ENCODE assay signal across 14 cellular contexts in the genomic region with DNA sequence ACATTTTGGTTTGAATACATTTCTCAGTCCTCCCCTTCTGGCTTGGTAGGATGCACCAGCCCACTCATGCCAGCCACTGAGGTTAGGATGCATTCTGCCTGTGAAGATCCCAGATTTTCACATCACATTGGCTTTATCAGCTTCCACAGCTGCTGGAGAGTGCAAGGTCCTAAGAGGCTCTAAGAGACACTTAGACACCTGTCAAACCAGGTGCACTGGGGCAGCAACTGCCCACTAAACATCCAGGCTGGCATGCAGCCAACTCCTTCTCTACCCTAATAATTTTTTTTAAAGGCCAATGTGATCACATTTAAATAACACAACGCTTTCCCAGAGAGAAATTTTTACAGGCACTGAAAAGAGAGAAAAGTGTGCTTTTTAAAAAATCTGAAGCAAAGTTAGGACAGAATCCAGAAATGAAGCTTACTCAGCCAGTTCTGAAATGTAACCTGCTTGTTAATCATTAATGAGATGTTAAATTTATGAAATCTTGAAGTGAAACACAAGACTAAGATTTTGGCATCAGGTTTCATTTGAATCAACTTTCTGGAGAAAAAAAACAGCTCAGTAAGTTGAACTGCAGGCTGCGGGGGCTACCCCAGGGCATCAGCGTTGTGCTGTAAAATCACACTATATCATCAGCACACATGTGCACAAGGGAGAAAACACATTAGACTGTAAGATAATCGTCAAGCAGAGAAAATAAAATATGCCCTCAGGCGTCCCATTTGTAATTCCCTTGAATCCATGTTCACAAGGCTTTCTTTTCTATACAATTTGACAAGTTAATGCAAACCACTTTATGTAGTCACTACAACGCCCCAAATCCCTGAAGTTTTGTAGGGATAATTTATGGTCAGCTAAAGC.
DNase-seq lines count a peak whose midpoint lies in the region; FAIRE-seq and TF ChIP-seq lines count a peak whose summit lies in the region.
"Had no signal": no experiment of that assay in that cellular context is flagged by ENCODE, and none has a peak within 500 bp of the region (broad histone marks: within the 10 kb centered on the region; RNA-seq: fewer than 3 reads in every experiment).

No MANE protein-coding gene starts in this region.

- peaks cover 25% of the 10 kb centered on the region for H3K4me1 ChIP-seq in KMS-11 (ENCODE audit: low read depth, poor library complexity, severe bottlenecking)
- H3K4me1 ChIP-seq: SJSA1 had no signal

- DNase-seq in COLO668 (lab: John Stamatoyannopoulos, UW; ENCODE audit: unreplicated experiment) (peak; percentile 84), NCI-H510A treated with DMSO at 0.1 percent for 48 hours (lab: John Stamatoyannopoulos, UW) (peak; percentile 89), GM03348 (ENCODE audit: low spot score) (no peak), osteocyte (ENCODE audit: extremely low spot score, unreplicated experiment) (no peak), Kasumi-1 (lab: John Stamatoyannopoulos, UW) (no peak)
- DNase-seq in effector CD4-positive, alpha-beta T cell: no peak
- DNase-seq: IMR-90, NCI-H226, ovary, trophoblast cell had no signal

- H3K36me3 Mint-ChIP-seq in osteocyte (ENCODE audit: unreplicated experiment): no peaks in the 10 kb centered on the region
- H3K36me3 Mint-ChIP-seq: memory B cell had no signal

- peak; percentile 9 for FAIRE-seq in islet of Langerhans (lab: Jason Lieb, UNC)

- no peak overlapping the region for H3K27ac Mint-ChIP-seq in osteocyte (ENCODE audit: unreplicated experiment)
- H3K27ac Mint-ChIP-seq: memory B cell had no signal

- H3K36me3 ChIP-seq in KMS-11 (ENCODE audit: insufficient read depth): no peaks in the 10 kb centered on the region
- H3K36me3 ChIP-seq: ovary, SJSA1 had no signal

- H3K9me3 Mint-ChIP-seq in osteocyte (ENCODE audit: unreplicated experiment): no peaks in the 10 kb centered on the region

- H3K27ac ChIP-seq in KMS-11: peak overlapping the region; percentile 33; the same call in 1 of the 2 replicates
- H3K27ac ChIP-seq: ovary, SJSA1 had no signal

- H3K27me3 ChIP-seq in KMS-11 (ENCODE audit: insufficient read depth, low read depth): no peaks in the 10 kb centered on the region
- H3K27me3 ChIP-seq: ovary, SJSA1 had no signal

- H4K20me1 ChIP-seq in KMS-11 (ENCODE audit: insufficient read depth): no peaks in the 10 kb centered on the region

- H3K27me3 Mint-ChIP-seq in osteocyte (ENCODE audit: unreplicated experiment): peaks cover 3% of the 10 kb centered on the region
- H3K27me3 Mint-ChIP-seq: memory B cell had no signal

- peaks cover 4% of the 10 kb centered on the region for H3K4me1 Mint-ChIP-seq in osteocyte (ENCODE audit: unreplicated experiment)
- H3K4me1 Mint-ChIP-seq: memory B cell had no signal

- no peak overlapping the region for H3K4me3 Mint-ChIP-seq in osteocyte (ENCODE audit: unreplicated experiment)
- H3K4me3 Mint-ChIP-seq: memory B cell had no signal

- TF ChIP-seq CTCF in KMS-11 (conservative IDR thresholded peaks at IDR 0.05; ENCODE audit: low read depth, low read length) (no peak), osteocyte (IDR thresholded peaks at IDR 0.05) (no peak)

- H2AFZ ChIP-seq in KMS-11 (ENCODE audit: low read depth): peak overlapping the region; percentile 11; the same call in 1 of the 2 replicates

- no peaks in the 10 kb centered on the region for H3K79me2 ChIP-seq in KMS-11 (ENCODE audit: insufficient read depth, low read depth)

- no peak overlapping the region for H3K4me3 ChIP-seq in KMS-11 (IDR thresholded peaks at IDR 0.05; ENCODE audit: insufficient read depth, low read depth, low read length)
- H3K4me3 ChIP-seq: ovary, SJSA1 had no signal

- H3K9ac ChIP-seq in KMS-11: no peak overlapping the region

- peak overlapping the region; percentile 26 for H3K4me2 ChIP-seq in KMS-11

Comparison
In these comparisons a context has a peak if more than half of its experiments do, and no peak if none do; other contexts are left out.
1. DNase-seq: peak in COLO668 (single experiment) and NCI-H510A treated with DMSO at 0.1 percent for 48 hours (single experiment); none in GM03348 (single experiment), effector CD4-positive, alpha-beta T cell (single experiment), osteocyte (single experiment) and Kasumi-1 (0 of 2).